ENCODE assay signal across 18 cellular contexts in genomic region chrX:133981908-133982307, GRCh38. TPM values are rescaled to one million over a fixed set of nuclear protein-coding genes. Genes with fewer than 3 reads are reported as not detected.
DNase-seq lines count a peak whose midpoint lies in the region; ATAC-seq and TF ChIP-seq lines count a peak whose summit lies in the region.
"Had no signal": no experiment of that assay in that cellular context is flagged by ENCODE, and none has a peak within 500 bp of the region (broad histone marks: within the 10 kb centered on the region; RNA-seq: fewer than 3 reads in every experiment).

No MANE protein-coding gene starts in this region.

- intact Hi-C loops in Caco-2 (cut with micrococcal nuclease; ENCODE audit: unreplicated experiment): no loop called here

- H2BK12ac ChIP-seq in neuronal stem cell (ENCODE audit: low read length): no peak overlapping the region

- no peaks in the 10 kb centered on the region for H3K9me3 Mint-ChIP-seq in Caco-2 (ENCODE audit: unreplicated experiment)
- H3K9me3 Mint-ChIP-seq: CD4-positive, alpha-beta memory T cell had no signal

- H3K27me3 Mint-ChIP-seq in Caco-2 (ENCODE audit: insufficient read depth, unreplicated experiment): no peaks in the 10 kb centered on the region

- H4K8ac ChIP-seq in neuronal stem cell (ENCODE audit: low read depth, low read length): no peak overlapping the region

- no peak overlapping the region for H4K91ac ChIP-seq in neuronal stem cell (ENCODE audit: low read depth, low read length, poor library complexity)

- H3K27ac ChIP-seq in neuronal stem cell (replicated peaks; ENCODE audit: low read length): peak overlapping the region; percentile 83
- H3K27ac ChIP-seq: Peyer's patch had no signal

- H3K4ac ChIP-seq in neuronal stem cell (ENCODE audit: low read length): no peak overlapping the region

- peaks cover 17% of the 10 kb centered on the region for H3K4me1 Mint-ChIP-seq in Caco-2 (ENCODE audit: low read depth, unreplicated experiment)

- no peak overlapping the region for H3K4me2 ChIP-seq in neuronal stem cell (ENCODE audit: insufficient read depth, low read length, poor library complexity, severe bottlenecking)

- no peak overlapping the region for H2BK15ac ChIP-seq in neuronal stem cell (ENCODE audit: low read length)

- peak overlapping the region; percentile 27 for H3K4me3 Mint-ChIP-seq in Caco-2 (ENCODE audit: unreplicated experiment)
- H3K4me3 Mint-ChIP-seq: CD4-positive, alpha-beta memory T cell had no signal

- H2BK120ac ChIP-seq in neuronal stem cell (ENCODE audit: low read depth, low read length): no peak overlapping the region

- no peak overlapping the region for H2BK5ac ChIP-seq in neuronal stem cell (ENCODE audit: low read length)

- no peak overlapping the region for H2AK5ac ChIP-seq in neuronal stem cell (ENCODE audit: low read depth, low read length)

- no CpG with 5 or more reads among the region's 3 CpGs for WGBS in neuronal stem cell (ENCODE audit: extremely low coverage in 2 of 2, insufficient read length in 2 of 2, insufficient replicate concordance in 1 of 2), 2 donors

- CTCF ChIA-PET in Caco-2 (lab: Charles Lee): no interaction called here

- no peaks in the 10 kb centered on the region; the same call in 1 of the 2 replicates for H3K36me3 ChIP-seq in Caco-2 (ENCODE audit: control insufficient read depth, insufficient read depth, low read length)
- no peaks in the 10 kb centered on the region for H3K36me3 ChIP-seq in adipocyte (ENCODE audit: control insufficient read depth, insufficient read depth, low read length, severe bottlenecking)
- no peaks in the 10 kb centered on the region for H3K36me3 ChIP-seq in neuronal stem cell (replicated peaks in 1 of 2; ENCODE audit: control insufficient read depth in 2 of 2, insufficient read depth in 2 of 2, low read length in 2 of 2)
- H3K36me3 ChIP-seq: Peyer's patch had no signal

- no peak overlapping the region for H3K27ac Mint-ChIP-seq in Caco-2 (ENCODE audit: unreplicated experiment)
- H3K27ac Mint-ChIP-seq: CD4-positive, alpha-beta memory T cell had no signal

- H3K14ac ChIP-seq in neuronal stem cell (ENCODE audit: low read length): no peak overlapping the region

- peaks cover 6% of the 10 kb centered on the region for H3K79me1 ChIP-seq in neuronal stem cell (ENCODE audit: low read depth, low read length)

- no peak for TF ChIP-seq CTCF in Caco-2 (IDR thresholded peaks at IDR 0.05; ENCODE audit: insufficient read depth in 1 of 2, low read depth in 1 of 2, low read length in 1 of 2, severe bottlenecking in 1 of 2, unreplicated experiment in 1 of 2)

- H3K4me1 ChIP-seq in Caco-2: peaks cover 14% of the 10 kb centered on the region
- H3K4me1 ChIP-seq in adipocyte (ENCODE audit: control insufficient read depth, insufficient read depth, low read length): peaks cover 30% of the 10 kb centered on the region
- peaks cover 4 to 9% of the 10 kb centered on the region in 2 donors for H3K4me1 ChIP-seq in neuronal stem cell (ENCODE audit: control insufficient read depth in 2 of 2, insufficient read depth in 1 of 2, low read depth in 1 of 2, low read length in 2 of 2)
- H3K4me1 ChIP-seq: Peyer's patch had no signal

- POLR2A ChIA-PET in Caco-2 (lab: Charles Lee): no interaction called here

- DNase-seq in Caco-2 (no peak), adipocyte (ENCODE audit: low read depth) (peak; percentile 84), fibroblast of the conjunctiva (ENCODE audit: low read depth) (peak; percentile 62), neuronal stem cell (ENCODE audit: low spot score) (no peak), RKO (ENCODE audit: low spot score) (no peak), DMS153 treated with DMSO at 0.1 percent for 48 hours (lab: John Stamatoyannopoulos, UW; ENCODE audit: unreplicated experiment) (no peak)
- no peak for DNase-seq in stimulated activated CD4-positive, alpha-beta T cell treated with anti-CD3 and anti-CD28 coated beads, Interleukin-2, amount 100 ng/mL, for 24 hours
- DNase-seq: CD4-positive, alpha-beta memory T cell; KG1; NCI-H1105 treated with DMSO at 0.1 percent for 48 hours; NCI-H1694; NCI-H510A; NCI-H748 treated with DMSO at 0.1 percent for 48 hours; NK-92 treated with Interleukin-12 subunit alpha and Interleukin-12 subunit beta, amount 100 ng/mL, for 24 hours; Peyer's patch had no signal

- H3K9ac ChIP-seq in adipocyte (ENCODE audit: low read length) (no peak overlapping the region), neuronal stem cell (ENCODE audit: low read depth, low read length, poor library complexity) (no peak overlapping the region)

- H3K4me3 ChIP-seq in Caco-2 (ENCODE audit: low read depth, low read length) (no peak overlapping the region), adipocyte (ENCODE audit: low read length) (no peak overlapping the region), neuronal stem cell (ENCODE audit: low read length in 2 of 2) (no peak overlapping the region)
- H3K4me3 ChIP-seq: Peyer's patch had no signal

- H2AFZ ChIP-seq in neuronal stem cell (ENCODE audit: low read length): no peak overlapping the region

- no peak overlapping the region for H3K23ac ChIP-seq in neuronal stem cell (ENCODE audit: low read depth, low read length, poor library complexity)

- no peak overlapping the region for H3K18ac ChIP-seq in neuronal stem cell (ENCODE audit: low read length)

- H3K36me3 Mint-ChIP-seq in Caco-2 (ENCODE audit: insufficient read depth, unreplicated experiment): peaks cover 14% of the 10 kb centered on the region
- H3K36me3 Mint-ChIP-seq: CD4-positive, alpha-beta memory T cell had no signal

- H3K9me3 ChIP-seq in Caco-2 (no peaks in the 10 kb centered on the region), adipocyte (ENCODE audit: control insufficient read depth, low read length) (peaks cover 9% of the 10 kb centered on the region), neuronal stem cell (replicated peaks in 1 of 2; ENCODE audit: control insufficient read depth in 2 of 2, insufficient read depth in 1 of 2, low read depth in 1 of 2, low read length in 2 of 2) (no peaks in the 10 kb centered on the region)
- H3K9me3 ChIP-seq: Peyer's patch had no signal

- H3K27me3 ChIP-seq in Caco-2 (replicated peaks; ENCODE audit: control insufficient read depth, insufficient read depth, low read length) (no peaks in the 10 kb centered on the region), adipocyte (replicated peaks; ENCODE audit: control insufficient read depth, insufficient read depth, low read length) (peaks cover 9% of the 10 kb centered on the region), neuronal stem cell (ENCODE audit: control insufficient read depth in 3 of 3, insufficient read depth in 3 of 3, low read depth in 1 of 3, low read length in 3 of 3) (peaks cover 0 to 30% (median 0%) of the 10 kb centered on the region in 3 experiments)
- H3K27me3 ChIP-seq: Peyer's patch had no signal

- no TSS peak for BruUV-seq in Caco-2 (replicated peaks; lab: Mats Ljungman, UMichigan)

- ATAC-seq in GM21576 (IDR thresholded peaks at IDR 0.05; ENCODE audit: unreplicated experiment): no peak
- ATAC-seq: Right ventricle myocardium inferior had no signal

RNA-seq across cellular contexts. Expression of gene GPC3, which starts 3.5 kb away (rescaled TPM):
- 233 and 266 TPM in 2 replicates for total RNA-seq in Caco-2 (2022)
- polyA plus RNA-seq in neuronal stem cell (2013, experiment 1 of 2): 308 TPM
- polyA plus RNA-seq in neuronal stem cell (2013, experiment 2 of 2): 313 TPM
- polyA plus RNA-seq: BJ had no signal

Comparison
In these comparisons a context has a peak if more than half of its experiments do, and no peak if none do; other contexts are left out.
1. DNase-seq: peak in adipocyte (single experiment) and fibroblast of the conjunctiva (single experiment); none in Caco-2 (0 of 2), neuronal stem cell (single experiment), stimulated activated CD4-positive, alpha-beta T cell treated with anti-CD3 and anti-CD28 coated beads, Interleukin-2, amount 100 ng/mL, for 24 hours (0 of 2), RKO (single experiment) and DMS153 treated with DMSO at 0.1 percent for 48 hours (single experiment).